Comparison of ENCODE assay signal across 1 cellular context in the genomic region with DNA sequence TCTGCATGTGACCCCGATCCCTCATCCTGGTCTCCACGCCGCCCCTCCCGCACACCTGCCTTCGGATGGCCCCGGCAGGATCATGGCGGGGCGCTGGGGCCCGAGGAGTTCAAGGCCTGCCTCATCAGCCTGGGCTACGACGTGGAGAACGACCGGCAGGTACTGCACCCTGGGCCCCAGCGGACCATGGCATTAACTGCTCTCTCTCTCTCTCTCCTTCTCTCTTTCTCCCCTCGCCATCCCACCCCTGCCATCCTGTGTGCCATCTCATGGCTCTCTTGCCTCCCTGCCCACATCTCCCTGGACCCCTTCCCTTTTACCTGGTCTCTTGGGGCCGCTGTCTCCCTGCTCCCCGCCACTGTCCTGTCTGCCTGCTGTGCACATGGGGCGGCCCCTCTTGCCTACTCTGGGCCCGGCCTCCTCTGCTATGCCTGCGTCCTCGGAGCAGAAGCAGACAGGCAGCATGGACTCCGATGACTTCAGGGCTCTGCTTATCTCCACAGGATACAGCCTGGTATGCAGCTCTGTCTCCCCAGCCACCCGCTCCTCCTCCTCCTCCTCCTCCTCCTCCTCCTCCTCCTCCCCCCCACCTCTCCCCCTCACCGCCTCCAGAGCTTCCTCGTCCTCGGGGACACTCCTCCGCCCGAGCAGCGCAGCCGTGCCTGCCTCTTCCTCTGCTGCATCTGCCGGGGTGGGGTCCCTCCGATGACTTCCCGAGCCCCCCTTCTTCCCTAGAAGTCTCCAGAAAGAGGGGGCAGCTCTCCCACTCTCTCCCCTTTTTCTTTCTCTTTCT.
TF ChIP-seq lines count a peak whose summit lies in the region.

No MANE protein-coding gene starts in this region.

TF ChIP-seq in K562, 482 proteins besides CTCF, POLR2A, EP300 and RAD21 (continued from another document):
- TF ChIP-seq, protein P1, sequence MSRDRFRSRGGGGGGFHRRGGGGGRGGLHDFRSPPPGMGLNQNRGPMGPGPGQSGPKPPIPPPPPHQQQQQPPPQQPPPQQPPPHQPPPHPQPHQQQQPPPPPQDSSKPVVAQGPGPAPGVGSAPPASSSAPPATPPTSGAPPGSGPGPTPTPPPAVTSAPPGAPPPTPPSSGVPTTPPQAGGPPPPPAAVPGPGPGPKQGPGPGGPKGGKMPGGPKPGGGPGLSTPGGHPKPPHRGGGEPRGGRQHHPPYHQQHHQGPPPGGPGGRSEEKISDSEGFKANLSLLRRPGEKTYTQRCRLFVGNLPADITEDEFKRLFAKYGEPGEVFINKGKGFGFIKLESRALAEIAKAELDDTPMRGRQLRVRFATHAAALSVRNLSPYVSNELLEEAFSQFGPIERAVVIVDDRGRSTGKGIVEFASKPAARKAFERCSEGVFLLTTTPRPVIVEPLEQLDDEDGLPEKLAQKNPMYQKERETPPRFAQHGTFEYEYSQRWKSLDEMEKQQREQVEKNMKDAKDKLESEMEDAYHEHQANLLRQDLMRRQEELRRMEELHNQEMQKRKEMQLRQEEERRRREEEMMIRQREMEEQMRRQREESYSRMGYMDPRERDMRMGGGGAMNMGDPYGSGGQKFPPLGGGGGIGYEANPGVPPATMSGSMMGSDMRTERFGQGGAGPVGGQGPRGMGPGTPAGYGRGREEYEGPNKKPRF (IDR thresholded peaks at IDR 0.05; ENCODE audit: low read depth, low read length), result no peak
- peak; percentile 59; the same call in 1 of the 2 replicates for TF ChIP-seq DPF2 (IDR thresholded peaks at IDR 0.05)
- TF ChIP-seq PREB (CRISPR knock-in tag; IDR thresholded peaks at IDR 0.05), result no peak
- TF ChIP-seq, protein P2, sequence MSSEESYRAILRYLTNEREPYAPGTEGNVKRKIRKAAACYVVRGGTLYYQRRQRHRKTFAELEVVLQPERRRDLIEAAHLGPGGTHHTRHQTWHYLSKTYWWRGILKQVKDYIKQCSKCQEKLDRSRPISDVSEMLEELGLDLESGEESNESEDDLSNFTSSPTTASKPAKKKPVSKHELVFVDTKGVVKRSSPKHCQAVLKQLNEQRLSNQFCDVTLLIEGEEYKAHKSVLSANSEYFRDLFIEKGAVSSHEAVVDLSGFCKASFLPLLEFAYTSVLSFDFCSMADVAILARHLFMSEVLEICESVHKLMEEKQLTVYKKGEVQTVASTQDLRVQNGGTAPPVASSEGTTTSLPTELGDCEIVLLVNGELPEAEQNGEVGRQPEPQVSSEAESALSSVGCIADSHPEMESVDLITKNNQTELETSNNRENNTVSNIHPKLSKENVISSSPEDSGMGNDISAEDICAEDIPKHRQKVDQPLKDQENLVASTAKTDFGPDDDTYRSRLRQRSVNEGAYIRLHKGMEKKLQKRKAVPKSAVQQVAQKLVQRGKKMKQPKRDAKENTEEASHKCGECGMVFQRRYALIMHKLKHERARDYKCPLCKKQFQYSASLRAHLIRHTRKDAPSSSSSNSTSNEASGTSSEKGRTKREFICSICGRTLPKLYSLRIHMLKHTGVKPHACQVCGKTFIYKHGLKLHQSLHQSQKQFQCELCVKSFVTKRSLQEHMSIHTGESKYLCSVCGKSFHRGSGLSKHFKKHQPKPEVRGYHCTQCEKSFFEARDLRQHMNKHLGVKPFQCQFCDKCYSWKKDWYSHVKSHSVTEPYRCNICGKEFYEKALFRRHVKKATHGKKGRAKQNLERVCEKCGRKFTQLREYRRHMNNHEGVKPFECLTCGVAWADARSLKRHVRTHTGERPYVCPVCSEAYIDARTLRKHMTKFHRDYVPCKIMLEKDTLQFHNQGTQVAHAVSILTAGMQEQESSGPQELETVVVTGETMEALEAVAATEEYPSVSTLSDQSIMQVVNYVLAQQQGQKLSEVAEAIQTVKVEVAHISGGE (CRISPR knock-in tag; IDR thresholded peaks at IDR 0.05), result no peak
- peak; percentile 37 to 68; a peak in 2 of 4 replicates for TF ChIP-seq MNT (conservative IDR thresholded peaks at IDR 0.05)
- TF ChIP-seq ZNF740 (CRISPR knock-in tag; IDR thresholded peaks at IDR 0.05), result peak; percentile 63
- no peak for TF ChIP-seq ZNF740 (tag; IDR thresholded peaks at IDR 0.05)
- peak in 1 of 2 experiments; percentile 68; a peak in 2 of 4 replicates for TF ChIP-seq HDAC1 (IDR thresholded peaks at IDR 0.05)
- no peak for TF ChIP-seq MCM5 (IDR thresholded peaks at IDR 0.05; ENCODE audit: low read depth)
- TF ChIP-seq ZNF217 (CRISPR knock-in tag; IDR thresholded peaks at IDR 0.05), result no peak
- 0 out of 2 replicates have a peak, but pooled peaks have one; percentile 20 for TF ChIP-seq SMARCA4 (IDR thresholded peaks at IDR 0.05)
- TF ChIP-seq CBX3 (IDR thresholded peaks at IDR 0.05; ENCODE audit: borderline replicate concordance in 1 of 2, low read length in 2 of 2), result peak in 1 of 2 experiments; percentile 15; a peak in 1 of 3 replicates
- TF ChIP-seq POLR2G (IDR thresholded peaks at IDR 0.05; ENCODE audit: low read depth, low read length), result peak; percentile 50
- no peak for TF ChIP-seq BHLHE40 (IDR thresholded peaks at IDR 0.05; ENCODE audit: low read length)
- no peak for TF ChIP-seq GABPB2 (CRISPR knock-in tag; conservative IDR thresholded peaks at IDR 0.05)
- TF ChIP-seq TCF3 (CRISPR knock-in tag; IDR thresholded peaks at IDR 0.05), result no peak
- no peak for TF ChIP-seq ZNF282 (CRISPR knock-in tag; IDR thresholded peaks at IDR 0.05)
- TF ChIP-seq ZNF165 (CRISPR knock-in tag; IDR thresholded peaks at IDR 0.05; ENCODE audit: borderline replicate concordance), result no peak
- 0 out of 4 replicates have a peak, but pooled peaks of 1 of the 2 experiments have one; percentile 18 for TF ChIP-seq TRIM24 (IDR thresholded peaks at IDR 0.05)
- TF ChIP-seq ZNF830 (CRISPR knock-in tag; IDR thresholded peaks at IDR 0.05), result no peak
- no peak for TF ChIP-seq PHTF2 (CRISPR knock-in tag; IDR thresholded peaks at IDR 0.05)
- no peak for TF ChIP-seq PRMT5 (CRISPR knock-in tag; IDR thresholded peaks at IDR 0.05)
- TF ChIP-seq PYGO2 (tag; IDR thresholded peaks at IDR 0.05), result no peak
- no peak for TF ChIP-seq TAF7 (tag; IDR thresholded peaks at IDR 0.05)
- no peak for TF ChIP-seq CHD4 (IDR thresholded peaks at IDR 0.05; ENCODE audit: insufficient read depth, insufficient replicate concordance, low read depth, low read length, poor library complexity, severe bottlenecking)
- no peak for TF ChIP-seq L3MBTL2 (IDR thresholded peaks at IDR 0.05)
- TF ChIP-seq NFIC (IDR thresholded peaks at IDR 0.05), result peak; percentile 6; the same call in 1 of the 2 replicates
- TF ChIP-seq ESRRA (IDR thresholded peaks at IDR 0.05; ENCODE audit: borderline replicate concordance, low read depth), result peak; percentile 55; the same call in 1 of the 2 replicates
- peak; percentile 75; the same call in 1 of the 2 replicates for TF ChIP-seq OTX1 (CRISPR knock-in tag; IDR thresholded peaks at IDR 0.05)
- TF ChIP-seq ETS2 (tag; IDR thresholded peaks at IDR 0.05; ENCODE audit: borderline replicate concordance, poor library complexity, severe bottlenecking), result no peak
- no peak for TF ChIP-seq ARID2 (IDR thresholded peaks at IDR 0.05)
- no peak for TF ChIP-seq MECOM (CRISPR knock-in tag; IDR thresholded peaks at IDR 0.05)
- no peak for TF ChIP-seq ZNF551 (CRISPR knock-in tag; IDR thresholded peaks at IDR 0.05)
- 0 out of 2 replicates have a peak, but pooled peaks have one; percentile 45 for TF ChIP-seq HDAC2 (IDR thresholded peaks at IDR 0.05)
- TF ChIP-seq VEZF1 (CRISPR knock-in tag; IDR thresholded peaks at IDR 0.05), result peak; percentile 83
- no peak for TF ChIP-seq MYNN (IDR thresholded peaks at IDR 0.05)
- no peak for TF ChIP-seq MYNN (CRISPR knock-in tag; IDR thresholded peaks at IDR 0.05)
- TF ChIP-seq FOXA1 (IDR thresholded peaks at IDR 0.05; ENCODE audit: borderline replicate concordance), result no peak
- no peak for TF ChIP-seq ZNF707 (CRISPR knock-in tag; conservative IDR thresholded peaks at IDR 0.05)
- no peak for TF ChIP-seq NR1H2 (CRISPR knock-in tag; IDR thresholded peaks at IDR 0.05)
